Comparison of ENCODE assay signal across 1 cellular context in genomic region chr10:59750155-59750945, GRCh38.
TF ChIP-seq lines count a peak whose summit lies in the region.

No MANE protein-coding gene starts in this region.

TF ChIP-seq in SK-N-SH treated with all-trans-retinoic acid at 6 μM for 48 hours, 23 proteins besides CTCF, POLR2A, EP300 and RAD21 (continued from another document):
- no peak for TF ChIP-seq TSHZ2 (CRISPR knock-in tag; IDR thresholded peaks at IDR 0.05)
- no peak for TF ChIP-seq ZNF70 (CRISPR knock-in tag; IDR thresholded peaks at IDR 0.05)
